In genomic region chr1:52588535-52588934, GRCh38 we compare ENCODE assay signal across 21 cellular contexts. TPM values are rescaled to one million over a fixed set of nuclear protein-coding genes. Genes with fewer than 3 reads are reported as not detected.
DNase-seq lines count a peak whose midpoint lies in the region; ATAC-seq, FAIRE-seq and TF ChIP-seq lines count a peak whose summit lies in the region.
"Had no signal": no experiment of that assay in that cellular context is flagged by ENCODE, and none has a peak within 500 bp of the region (broad histone marks: within the 10 kb centered on the region; RNA-seq: fewer than 3 reads in every experiment).

No MANE protein-coding gene starts in this region.

- H3K27me3 ChIP-seq in upper lobe of right lung, result no peaks in the 10 kb centered on the region
- H3K27me3 ChIP-seq: MG63, testis had no signal

- H3K9me3 ChIP-seq in upper lobe of right lung, result no peaks in the 10 kb centered on the region
- H3K9me3 ChIP-seq: MG63, prostate gland, testis had no signal

- no peak for FAIRE-seq in D721Med (lab: Jason Lieb, UNC)
- FAIRE-seq: astrocyte had no signal

- ATAC-seq in upper lobe of right lung, result peak; percentile 88
- ATAC-seq: natural killer cell treated with Interleukin-12 subunit alpha and Interleukin-12 subunit beta and Interleukin-15 and Interleukin-18, amount 100 ng/mL, for 72 hours had no signal

- DNase-seq in Kasumi-1 (lab: John Stamatoyannopoulos, UW) (peak; percentile 69 to 74), SKM-1 (lab: John Stamatoyannopoulos, UW; ENCODE audit: unreplicated experiment) (peak; percentile 90), medulla oblongata (ENCODE audit: extremely low spot score) (peak; percentile 64), upper lobe of right lung (no peak), D721Med (ENCODE audit: insufficient read length, low spot score) (no peak), ecto neural progenitor cell (ENCODE audit: low spot score) (no peak), NCI-H2029 treated with DMSO at 0.1 percent for 48 hours (lab: John Stamatoyannopoulos, UW) (no peak)
- DNase-seq: central memory CD4-positive, alpha-beta T cell; DMS79 treated with DMSO at 0.1 percent for 48 hours; dorsolateral prefrontal cortex; H9; head of caudate nucleus; MG63; NCI-H1694 treated with DMSO at 0.1 percent for 48 hours; PC-9; SHP77; testis had no signal

- H3K36me3 ChIP-seq in upper lobe of right lung, result no peaks in the 10 kb centered on the region
- H3K36me3 ChIP-seq: MG63, prostate gland had no signal

- no peaks in the 10 kb centered on the region for H3K4me1 ChIP-seq in upper lobe of right lung
- H3K4me1 ChIP-seq: prostate gland, testis had no signal

- intact Hi-C loops in upper lobe of right lung (cut with DNase I), result no loop called here

- H3K4me3 ChIP-seq in upper lobe of right lung, result no peak overlapping the region
- H3K4me3 ChIP-seq: dorsolateral prefrontal cortex, MG63, PC-9, prostate gland, testis had no signal

- no peak for TF ChIP-seq CTCF in upper lobe of right lung (IDR thresholded peaks at IDR 0.05)
- no peak for TF ChIP-seq CTCF in D721Med (IDR thresholded peaks at IDR 0.05; ENCODE audit: insufficient read depth, missing control alignments)

- no peak overlapping the region for H3K27ac ChIP-seq in upper lobe of right lung
- H3K27ac ChIP-seq: dorsolateral prefrontal cortex, PC-9, prostate gland, testis, VCaP had no signal

RNA-seq across cellular contexts. Expression of gene GPX7, which starts 13.6 kb away (rescaled TPM):
- total RNA-seq in upper lobe of right lung, result 6.2 TPM
- total RNA-seq: PC-9 had no signal

RNA-seq across cellular contexts. Expression of gene TUT4, which starts 35.6 kb away (rescaled TPM):
- 44.2 TPM for total RNA-seq in upper lobe of right lung

RNA-seq across cellular contexts. Expression of gene SHISAL2A, which starts 44.4 kb away (rescaled TPM):
- 0.81 TPM for total RNA-seq in upper lobe of right lung
- total RNA-seq: astrocyte, PC-9 had no signal

Comparison
In these comparisons a context has a peak if more than half of its experiments do, and no peak if none do; other contexts are left out.
1. DNase-seq: peak in Kasumi-1 (2 of 2), SKM-1 (single experiment) and medulla oblongata (single experiment); none in upper lobe of right lung (single experiment), D721Med (single experiment), ecto neural progenitor cell (single experiment) and NCI-H2029 treated with DMSO at 0.1 percent for 48 hours (single experiment).